1 cellular context compared by ENCODE assay signal in the genomic region with DNA sequence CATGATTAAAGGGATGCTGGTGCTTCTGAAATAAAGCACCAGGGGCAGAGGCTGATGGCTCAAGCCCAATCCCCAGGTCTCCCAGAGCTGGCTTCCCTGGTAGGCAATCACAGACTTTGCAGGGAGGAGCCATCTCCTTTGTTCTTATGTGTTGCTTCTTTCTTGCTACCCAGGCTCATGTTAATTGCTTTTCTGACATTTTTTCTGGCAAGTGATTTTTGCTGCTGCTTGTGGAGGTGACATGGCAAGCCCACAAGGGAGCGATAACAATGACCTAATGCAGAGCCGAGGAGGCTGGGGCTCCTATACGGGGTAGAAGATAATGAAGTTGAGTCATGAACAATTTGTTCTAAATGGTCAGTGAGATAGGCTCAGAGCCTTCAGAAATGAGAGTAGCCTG.
TF ChIP-seq lines count a peak whose summit lies in the region.

No MANE protein-coding gene starts in this region.

TF ChIP-seq in GM23338, 12 proteins besides CTCF, POLR2A, EP300 and RAD21 (continued from another document):
- TF ChIP-seq, protein P1, sequence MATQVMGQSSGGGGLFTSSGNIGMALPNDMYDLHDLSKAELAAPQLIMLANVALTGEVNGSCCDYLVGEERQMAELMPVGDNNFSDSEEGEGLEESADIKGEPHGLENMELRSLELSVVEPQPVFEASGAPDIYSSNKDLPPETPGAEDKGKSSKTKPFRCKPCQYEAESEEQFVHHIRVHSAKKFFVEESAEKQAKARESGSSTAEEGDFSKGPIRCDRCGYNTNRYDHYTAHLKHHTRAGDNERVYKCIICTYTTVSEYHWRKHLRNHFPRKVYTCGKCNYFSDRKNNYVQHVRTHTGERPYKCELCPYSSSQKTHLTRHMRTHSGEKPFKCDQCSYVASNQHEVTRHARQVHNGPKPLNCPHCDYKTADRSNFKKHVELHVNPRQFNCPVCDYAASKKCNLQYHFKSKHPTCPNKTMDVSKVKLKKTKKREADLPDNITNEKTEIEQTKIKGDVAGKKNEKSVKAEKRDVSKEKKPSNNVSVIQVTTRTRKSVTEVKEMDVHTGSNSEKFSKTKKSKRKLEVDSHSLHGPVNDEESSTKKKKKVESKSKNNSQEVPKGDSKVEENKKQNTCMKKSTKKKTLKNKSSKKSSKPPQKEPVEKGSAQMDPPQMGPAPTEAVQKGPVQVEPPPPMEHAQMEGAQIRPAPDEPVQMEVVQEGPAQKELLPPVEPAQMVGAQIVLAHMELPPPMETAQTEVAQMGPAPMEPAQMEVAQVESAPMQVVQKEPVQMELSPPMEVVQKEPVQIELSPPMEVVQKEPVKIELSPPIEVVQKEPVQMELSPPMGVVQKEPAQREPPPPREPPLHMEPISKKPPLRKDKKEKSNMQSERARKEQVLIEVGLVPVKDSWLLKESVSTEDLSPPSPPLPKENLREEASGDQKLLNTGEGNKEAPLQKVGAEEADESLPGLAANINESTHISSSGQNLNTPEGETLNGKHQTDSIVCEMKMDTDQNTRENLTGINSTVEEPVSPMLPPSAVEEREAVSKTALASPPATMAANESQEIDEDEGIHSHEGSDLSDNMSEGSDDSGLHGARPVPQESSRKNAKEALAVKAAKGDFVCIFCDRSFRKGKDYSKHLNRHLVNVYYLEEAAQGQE (IDR thresholded peaks at IDR 0.05; ENCODE audit: unreplicated experiment): no peak
- TF ChIP-seq JUNB (IDR thresholded peaks at IDR 0.05; ENCODE audit: unreplicated experiment) (no peak), NANOG (IDR thresholded peaks at IDR 0.05; ENCODE audit: borderline replicate concordance) (no peak), EZH2phosphoT487 (IDR thresholded peaks at IDR 0.05; ENCODE audit: unreplicated experiment) (no peak), EZH2 (IDR thresholded peaks at IDR 0.05; ENCODE audit: low read depth, unreplicated experiment) (no peak), ZNF331 (CRISPR knock-in tag; IDR thresholded peaks at IDR 0.05; ENCODE audit: low read depth) (no peak)
- TF ChIP-seq, protein P2, sequence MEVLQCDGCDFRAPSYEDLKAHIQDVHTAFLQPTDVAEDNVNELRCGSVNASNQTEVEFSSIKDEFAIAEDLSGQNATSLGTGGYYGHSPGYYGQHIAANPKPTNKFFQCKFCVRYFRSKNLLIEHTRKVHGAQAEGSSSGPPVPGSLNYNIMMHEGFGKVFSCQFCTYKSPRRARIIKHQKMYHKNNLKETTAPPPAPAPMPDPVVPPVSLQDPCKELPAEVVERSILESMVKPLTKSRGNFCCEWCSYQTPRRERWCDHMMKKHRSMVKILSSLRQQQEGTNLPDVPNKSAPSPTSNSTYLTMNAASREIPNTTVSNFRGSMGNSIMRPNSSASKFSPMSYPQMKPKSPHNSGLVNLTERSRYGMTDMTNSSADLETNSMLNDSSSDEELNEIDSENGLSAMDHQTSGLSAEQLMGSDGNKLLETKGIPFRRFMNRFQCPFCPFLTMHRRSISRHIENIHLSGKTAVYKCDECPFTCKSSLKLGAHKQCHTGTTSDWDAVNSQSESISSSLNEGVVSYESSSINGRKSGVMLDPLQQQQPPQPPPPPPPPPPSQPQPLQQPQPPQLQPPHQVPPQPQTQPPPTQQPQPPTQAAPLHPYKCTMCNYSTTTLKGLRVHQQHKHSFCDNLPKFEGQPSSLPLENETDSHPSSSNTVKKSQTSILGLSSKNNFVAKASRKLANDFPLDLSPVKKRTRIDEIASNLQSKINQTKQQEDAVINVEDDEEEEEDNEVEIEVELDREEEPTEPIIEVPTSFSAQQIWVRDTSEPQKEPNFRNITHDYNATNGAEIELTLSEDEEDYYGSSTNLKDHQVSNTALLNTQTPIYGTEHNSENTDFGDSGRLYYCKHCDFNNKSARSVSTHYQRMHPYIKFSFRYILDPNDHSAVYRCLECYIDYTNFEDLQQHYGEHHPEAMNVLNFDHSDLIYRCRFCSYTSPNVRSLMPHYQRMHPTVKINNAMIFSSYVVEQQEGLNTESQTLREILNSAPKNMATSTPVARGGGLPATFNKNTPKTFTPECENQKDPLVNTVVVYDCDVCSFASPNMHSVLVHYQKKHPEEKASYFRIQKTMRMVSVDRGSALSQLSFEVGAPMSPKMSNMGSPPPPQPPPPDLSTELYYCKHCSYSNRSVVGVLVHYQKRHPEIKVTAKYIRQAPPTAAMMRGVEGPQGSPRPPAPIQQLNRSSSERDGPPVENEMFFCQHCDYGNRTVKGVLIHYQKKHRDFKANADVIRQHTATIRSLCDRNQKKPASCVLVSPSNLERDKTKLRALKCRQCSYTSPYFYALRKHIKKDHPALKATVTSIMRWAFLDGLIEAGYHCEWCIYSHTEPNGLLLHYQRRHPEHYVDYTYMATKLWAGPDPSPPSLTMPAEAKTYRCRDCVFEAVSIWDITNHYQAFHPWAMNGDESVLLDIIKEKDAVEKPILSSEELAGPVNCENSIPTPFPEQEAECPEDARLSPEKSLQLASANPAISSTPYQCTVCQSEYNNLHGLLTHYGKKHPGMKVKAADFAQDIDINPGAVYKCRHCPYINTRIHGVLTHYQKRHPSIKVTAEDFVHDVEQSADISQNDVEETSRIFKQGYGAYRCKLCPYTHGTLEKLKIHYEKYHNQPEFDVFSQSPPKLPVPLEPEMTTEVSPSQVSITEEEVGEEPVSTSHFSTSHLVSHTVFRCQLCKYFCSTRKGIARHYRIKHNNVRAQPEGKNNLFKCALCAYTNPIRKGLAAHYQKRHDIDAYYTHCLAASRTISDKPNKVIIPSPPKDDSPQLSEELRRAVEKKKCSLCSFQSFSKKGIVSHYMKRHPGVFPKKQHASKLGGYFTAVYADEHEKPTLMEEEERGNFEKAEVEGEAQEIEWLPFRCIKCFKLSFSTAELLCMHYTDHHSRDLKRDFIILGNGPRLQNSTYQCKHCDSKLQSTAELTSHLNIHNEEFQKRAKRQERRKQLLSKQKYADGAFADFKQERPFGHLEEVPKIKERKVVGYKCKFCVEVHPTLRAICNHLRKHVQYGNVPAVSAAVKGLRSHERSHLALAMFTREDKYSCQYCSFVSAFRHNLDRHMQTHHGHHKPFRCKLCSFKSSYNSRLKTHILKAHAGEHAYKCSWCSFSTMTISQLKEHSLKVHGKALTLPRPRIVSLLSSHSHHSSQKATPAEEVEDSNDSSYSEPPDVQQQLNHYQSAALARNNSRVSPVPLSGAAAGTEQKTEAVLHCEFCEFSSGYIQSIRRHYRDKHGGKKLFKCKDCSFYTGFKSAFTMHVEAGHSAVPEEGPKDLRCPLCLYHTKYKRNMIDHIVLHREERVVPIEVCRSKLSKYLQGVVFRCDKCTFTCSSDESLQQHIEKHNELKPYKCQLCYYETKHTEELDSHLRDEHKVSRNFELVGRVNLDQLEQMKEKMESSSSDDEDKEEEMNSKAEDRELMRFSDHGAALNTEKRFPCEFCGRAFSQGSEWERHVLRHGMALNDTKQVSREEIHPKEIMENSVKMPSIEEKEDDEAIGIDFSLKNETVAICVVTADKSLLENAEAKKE (CRISPR knock-in tag; IDR thresholded peaks at IDR 0.05): no peak
